In the genomic region with DNA sequence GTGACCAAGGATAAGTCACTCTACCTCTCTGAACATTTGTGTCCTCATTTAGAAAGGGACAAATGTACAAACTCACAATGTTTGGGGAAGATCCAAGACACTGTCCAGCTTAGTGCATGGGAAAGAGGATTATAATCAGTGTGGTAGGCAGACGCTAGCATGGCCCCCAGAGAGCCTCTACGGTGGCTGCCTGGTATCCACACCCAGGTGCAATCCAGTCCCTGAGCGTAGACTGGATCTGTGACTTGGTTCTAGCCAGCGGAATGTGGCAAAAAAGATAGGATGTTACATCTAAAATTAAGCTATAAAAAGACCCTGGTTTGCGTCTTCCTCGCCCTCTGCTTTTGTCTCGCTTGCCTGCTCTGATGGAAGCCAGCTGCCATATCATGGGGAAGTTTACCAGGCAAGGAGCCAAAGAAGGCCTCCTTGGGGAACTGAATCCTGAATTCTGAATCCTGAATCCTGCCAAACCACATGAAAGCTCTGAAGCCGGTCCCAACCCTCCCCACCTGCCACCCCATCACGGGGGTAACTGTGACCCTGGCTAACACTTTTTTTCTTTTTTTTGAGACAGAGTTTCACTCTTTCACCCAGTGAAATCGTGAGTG, we compare ENCODE assay signal across 12 cellular contexts. TPM values are rescaled to one million over a fixed set of nuclear protein-coding genes. Genes with fewer than 3 reads are reported as not detected.
DNase-seq lines count a peak whose midpoint lies in the region; ATAC-seq and TF ChIP-seq lines count a peak whose summit lies in the region.
"Had no signal": no experiment of that assay in that cellular context is flagged by ENCODE, and none has a peak within 500 bp of the region (broad histone marks: within the 10 kb centered on the region; RNA-seq: fewer than 3 reads in every experiment).

No MANE protein-coding gene starts in this region.

- no peak overlapping the region for H3K4me3 ChIP-seq in CD4-positive, alpha-beta memory T cell (ENCODE audit: low read length in 2 of 2)
- H3K4me3 ChIP-seq in SK-N-MC (no peak overlapping the region), fibroblast of the aortic adventitia (ENCODE audit: low read depth, low read length) (no peak overlapping the region), prostate gland (no peak overlapping the region)
- H3K4me3 ChIP-seq: pancreas had no signal

- no peak overlapping the region for H3K9ac ChIP-seq in SK-N-MC (ENCODE audit: insufficient read length)

- ATAC-seq in GM21825 (IDR thresholded peaks at IDR 0.05; ENCODE audit: unreplicated experiment) = no peak
- ATAC-seq: CD8-positive, alpha-beta T cell had no signal

- CTCF ChIA-PET in CD4-positive, alpha-beta memory T cell (lab: Charles Lee; ENCODE audit: partially characterized antibody) = interaction anchor here (0.6 to 5.8 kb wide), 4 partner anchors 11 to 117 kb away, joined by 4 to 22 read pairs (median 8); partner anchors contain the start of gene PLXDC1

- H3K27ac Mint-ChIP-seq in CD4-positive, alpha-beta memory T cell = peak overlapping the region in 4 of 7 donors; percentile 11 to 29 (median 19)
- H3K27ac Mint-ChIP-seq: T-helper 2 cell treated with Interferon-gamma antibody and Interleukin-4, amounts not matched to agents 5 μg/mL and 100 μg/mL, for 36 hours had no signal

- TF ChIP-seq CTCF in fibroblast of the aortic adventitia (IDR thresholded peaks at IDR 0.05; ENCODE audit: insufficient read depth, low read length) = no peak
- TF ChIP-seq CTCF in prostate gland (IDR thresholded peaks at IDR 0.05) = no peak

- no peak for DNase-seq in CD4-positive, alpha-beta memory T cell
- DNase-seq in SK-N-MC (ENCODE audit: low read depth, low spot score) = peak; percentile 32
- peak; percentile 88 for DNase-seq in fibroblast of the aortic adventitia (ENCODE audit: low read depth)
- DNase-seq in prostate gland (ENCODE audit: low spot score) = no peak
- no peak for DNase-seq in NOMO-1 treated with dmso at 0.1 percent for 144 hours (lab: John Stamatoyannopoulos, UW; ENCODE audit: unreplicated experiment)
- no peak for DNase-seq in NCI-H187 treated with DMSO at 0.1 percent for 48 hours (lab: John Stamatoyannopoulos, UW)
- no peak for DNase-seq in midbrain (lab: John Stamatoyannopoulos, UW)
- DNase-seq: activated T-cell treated with anti-CD3 and anti-CD28 coated beads for 4 hours; CD8-positive, alpha-beta T cell; pancreas had no signal

- no peaks in the 10 kb centered on the region for H3K27me3 Mint-ChIP-seq in CD4-positive, alpha-beta memory T cell

- peaks cover 0 to 2% (median 0%) of the 10 kb centered on the region in 8 donors for H3K9me3 Mint-ChIP-seq in CD4-positive, alpha-beta memory T cell
- H3K9me3 Mint-ChIP-seq: CD8-positive, alpha-beta T cell; T-helper 2 cell treated with Interferon-gamma antibody and Interleukin-4, amounts not matched to agents 5 μg/mL and 100 μg/mL, for 36 hours had no signal

- intact Hi-C loops in CD4-positive, alpha-beta memory T cell (cut with micrococcal nuclease) = no loop called here
- intact Hi-C loops in prostate gland (cut with DNase I) = no loop called here

- H3K4me1 ChIP-seq in CD4-positive, alpha-beta memory T cell (ENCODE audit: insufficient read depth, low read length) = peaks cover 46% of the 10 kb centered on the region
- no peaks in the 10 kb centered on the region for H3K4me1 ChIP-seq in prostate gland (replicated peaks)
- H3K4me1 ChIP-seq: pancreas had no signal

- H3K9me3 ChIP-seq in CD4-positive, alpha-beta memory T cell (ENCODE audit: control insufficient read depth in 1 of 2, low read length in 2 of 2) = no peaks in the 10 kb centered on the region
- H3K9me3 ChIP-seq in SK-N-MC (ENCODE audit: low read depth, low read length) = no peaks in the 10 kb centered on the region
- no peaks in the 10 kb centered on the region for H3K9me3 ChIP-seq in prostate gland
- H3K9me3 ChIP-seq: pancreas had no signal

- peaks cover 40 to 67% (median 46%) of the 10 kb centered on the region in 4 donors for H3K4me1 Mint-ChIP-seq in CD4-positive, alpha-beta memory T cell

- no peaks in the 10 kb centered on the region for H3K36me3 Mint-ChIP-seq in CD4-positive, alpha-beta memory T cell
- H3K36me3 Mint-ChIP-seq: CD8-positive, alpha-beta T cell had no signal

- POLR2A ChIA-PET in CD4-positive, alpha-beta memory T cell (lab: Charles Lee; ENCODE audit: partially characterized antibody) = interaction anchor here (0.9 to 1.2 kb wide), 2 partner anchors 54 to 230 kb away, joined by 3 to 4 read pairs; partner anchors contain the start of gene LASP1

- H3K27ac ChIP-seq in CD4-positive, alpha-beta memory T cell (ENCODE audit: low read depth, low read length) = no peak overlapping the region
- H3K27ac ChIP-seq in SK-N-MC (peak overlapping the region; percentile 2; the same call in 1 of the 2 replicates), prostate gland (peak overlapping the region; percentile 11 to 18)
- H3K27ac ChIP-seq: pancreas had no signal

- H3K4me3 Mint-ChIP-seq in CD4-positive, alpha-beta memory T cell = no peak overlapping the region
- H3K4me3 Mint-ChIP-seq: CD8-positive, alpha-beta T cell; T-helper 2 cell treated with Interferon-gamma antibody and Interleukin-4, amounts not matched to agents 5 μg/mL and 100 μg/mL, for 36 hours had no signal

- no peaks in the 10 kb centered on the region for H3K27me3 ChIP-seq in CD4-positive, alpha-beta memory T cell (ENCODE audit: insufficient read depth, low read length)
- H3K27me3 ChIP-seq in prostate gland (replicated peaks; ENCODE audit: insufficient read depth) = no peaks in the 10 kb centered on the region
- H3K27me3 ChIP-seq: pancreas had no signal

- WGBS in prostate gland = 41% methylated on average over 10 of the region's 10 CpGs

- no peak for TF ChIP-seq POLR2A in prostate gland (IDR thresholded peaks at IDR 0.05)

- no peaks in the 10 kb centered on the region for H3K36me3 ChIP-seq in CD4-positive, alpha-beta memory T cell (ENCODE audit: insufficient read depth, low read length)
- H3K36me3 ChIP-seq in SK-N-MC (ENCODE audit: insufficient read depth, low read length) (no peaks in the 10 kb centered on the region), prostate gland (no peaks in the 10 kb centered on the region)
- H3K36me3 ChIP-seq: pancreas had no signal

RNA-seq across cellular contexts. Expression of gene PLXDC1, which starts 51.6 kb away (rescaled TPM):
- 10 to 100 TPM; 15.8 to 16.4 TPM for total RNA-seq in CD4-positive, alpha-beta memory T cell
- 1 to 10 TPM; 2.5 to 4.5 TPM for polyA plus RNA-seq in CD4-positive, alpha-beta memory T cell
- total RNA-seq in fibroblast of the aortic adventitia (ENCODE audit: low replicate concordance) (3.1 and 3.3 TPM in 2 replicates), prostate gland (1 to 10 TPM; 3.9 to 5.4 TPM)

Comparison
In these comparisons a context has a peak if more than half of its experiments do, and no peak if none do; other contexts are left out.
1. DNase-seq: peak in SK-N-MC (single experiment) and fibroblast of the aortic adventitia (single experiment); none in CD4-positive, alpha-beta memory T cell (0 of 5), prostate gland (single experiment), NOMO-1 treated with dmso at 0.1 percent for 144 hours (single experiment), NCI-H187 treated with DMSO at 0.1 percent for 48 hours (single experiment) and midbrain (single experiment).